7 cellular contexts compared by ENCODE assay signal in genomic region chr7:66844552-66845381, GRCh38.
DNase-seq lines count a peak whose midpoint lies in the region; ATAC-seq and TF ChIP-seq lines count a peak whose summit lies in the region.

No MANE protein-coding gene starts in this region.

- H2AFZ ChIP-seq in hepatocyte, result peak overlapping the region; percentile 86

- ATAC-seq in GM18499 (IDR thresholded peaks at IDR 0.05; ENCODE audit: insufficient read depth, unreplicated experiment) (peak; percentile 82), HG02943 (IDR thresholded peaks at IDR 0.05; ENCODE audit: low read depth, unreplicated experiment) (peak; percentile 89)

- peaks cover 6% of the 10 kb centered on the region for H3K79me2 ChIP-seq in hepatocyte

- H3K4me2 ChIP-seq in hepatocyte, result peak overlapping the region; percentile 92

- peak; percentile 25 for TF ChIP-seq CTCF in astrocyte of the cerebellum (IDR thresholded peaks at IDR 0.05; ENCODE audit: low read depth, low read length, missing control alignments)
- TF ChIP-seq CTCF in hepatocyte (IDR thresholded peaks at IDR 0.05; ENCODE audit: poor library complexity), result peak; percentile 11

- in situ Hi-C loops in astrocyte of the cerebellum (cut with HindIII; ENCODE audit: low sequenced_read_pairs), result no loop called here

- no peaks in the 10 kb centered on the region for H3K27me3 ChIP-seq in hepatocyte

- peaks cover 13% of the 10 kb centered on the region for H3K4me1 ChIP-seq in hepatocyte (ENCODE audit: insufficient read depth)

- no peaks in the 10 kb centered on the region for H3K9me3 ChIP-seq in hepatocyte (ENCODE audit: low read depth)

- peak; percentile 82 for DNase-seq in NCI-H187 treated with DMSO at 0.1 percent for 48 hours (lab: John Stamatoyannopoulos, UW)
- DNase-seq in T-helper 22 cell (ENCODE audit: low read depth), result peak; percentile 95
- peak; percentile 96 for DNase-seq in astrocyte of the cerebellum (ENCODE audit: low read depth)
- peak; percentile 99 for DNase-seq in hepatocyte (ENCODE audit: low spot score)
- DNase-seq in retina, result peak; percentile 99

- WGBS in hepatocyte (ENCODE audit: low lambda C conversion rate, missing lambda C conversion rate), result 3% methylated on average over 60 of the region's 61 CpGs

- no peaks in the 10 kb centered on the region for H4K20me1 ChIP-seq in hepatocyte (ENCODE audit: insufficient read depth, poor library complexity, severe bottlenecking)

- peak overlapping the region; percentile 98 for H3K27ac ChIP-seq in hepatocyte

- H3K4me3 ChIP-seq in astrocyte of the cerebellum (ENCODE audit: low read depth, low read length) (peak overlapping the region; percentile 83), hepatocyte (peak overlapping the region; percentile 83)

- no peaks in the 10 kb centered on the region for H3K9me2 ChIP-seq in hepatocyte (replicated peaks; ENCODE audit: insufficient read depth)

- no peaks in the 10 kb centered on the region for H3K36me3 ChIP-seq in hepatocyte (replicated peaks; ENCODE audit: insufficient read depth, low read depth)

Comparison
In these comparisons a context has a peak if more than half of its experiments do, and no peak if none do; other contexts are left out.
1. Peak in every context shown above with its lines: DNase-seq, ATAC-seq, H3K4me3 ChIP-seq and H3K27ac ChIP-seq.